ENCODE assay signal across 12 cellular contexts in the genomic region with DNA sequence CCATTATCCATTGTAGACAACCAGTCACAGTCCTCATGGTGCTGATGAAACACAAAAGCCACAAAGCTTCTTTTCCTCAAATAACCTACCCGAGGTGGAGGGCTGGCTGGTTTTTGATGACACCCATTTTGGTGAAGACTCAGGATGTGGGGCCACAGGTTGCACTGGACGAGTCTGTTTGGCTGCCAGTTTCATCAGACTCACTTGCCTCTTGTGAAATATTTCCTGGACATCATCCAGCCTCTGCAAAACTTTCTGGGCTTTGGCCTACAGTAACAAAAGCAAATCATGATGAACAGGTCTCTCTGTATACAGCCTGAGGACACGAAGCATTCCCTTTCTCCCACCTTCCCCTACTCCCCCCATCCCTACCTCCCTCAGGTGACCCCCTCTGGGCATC. TPM values are rescaled to one million over a fixed set of nuclear protein-coding genes. Genes with fewer than 3 reads are reported as not detected.
DNase-seq lines count a peak whose midpoint lies in the region; ATAC-seq, FAIRE-seq and TF ChIP-seq lines count a peak whose summit lies in the region.
"Had no signal": no experiment of that assay in that cellular context is flagged by ENCODE, and none has a peak within 500 bp of the region (broad histone marks: within the 10 kb centered on the region; RNA-seq: fewer than 3 reads in every experiment).

No MANE protein-coding gene starts in this region.

- POLR2A ChIA-PET in CD4-positive, alpha-beta memory T cell (lab: Charles Lee; ENCODE audit: partially characterized antibody): no interaction called here

- CTCF ChIA-PET in CD4-positive, alpha-beta memory T cell (lab: Charles Lee; ENCODE audit: partially characterized antibody): interaction anchor here (1.6 kb wide), 1 partner anchor 14 kb away, joined by 4 read pairs; no protein-coding TSS in a partner anchor

- H3K9ac ChIP-seq in astrocyte (ENCODE audit: low read length): no peak overlapping the region
- H3K9ac ChIP-seq in keratinocyte (ENCODE audit: control insufficient read depth, extremely low read depth, insufficient read depth, low read length): no peak overlapping the region
- H3K9ac ChIP-seq: SK-N-SH had no signal

- H3K4me1 Mint-ChIP-seq in astrocyte (ENCODE audit: low read depth, unreplicated experiment): peaks cover 25% of the 10 kb centered on the region
- H3K4me1 Mint-ChIP-seq in CD4-positive, alpha-beta memory T cell: peaks cover 0 to 1% (median 0%) of the 10 kb centered on the region in 4 donors
- H3K4me1 Mint-ChIP-seq: B cell, endodermal cell had no signal

- H3K79me2 ChIP-seq in astrocyte (ENCODE audit: insufficient read depth, low read length): no peaks in the 10 kb centered on the region
- H3K79me2 ChIP-seq in keratinocyte (ENCODE audit: control insufficient read depth, insufficient read depth, low read length): no peaks in the 10 kb centered on the region

- H3K27me3 Mint-ChIP-seq in astrocyte (ENCODE audit: low read depth, unreplicated experiment): no peaks in the 10 kb centered on the region
- no peaks in the 10 kb centered on the region for H3K27me3 Mint-ChIP-seq in CD4-positive, alpha-beta memory T cell
- H3K27me3 Mint-ChIP-seq: B cell had no signal

- no peak overlapping the region for H2AFZ ChIP-seq in astrocyte (ENCODE audit: low read depth, low read length)
- H2AFZ ChIP-seq in keratinocyte (ENCODE audit: control insufficient read depth, low read length): no peak overlapping the region

- TF ChIP-seq CTCF in heart right ventricle (IDR thresholded peaks at IDR 0.05) (no peak), astrocyte (IDR thresholded peaks at IDR 0.05; ENCODE audit: insufficient read depth, low read depth, low read length) (no peak), keratinocyte (optimal IDR thresholded peaks at IDR 0.05 in 1 of 3, IDR thresholded peaks at IDR 0.05 in 1 of 3, conservative IDR thresholded peaks at IDR 0.05 in 1 of 3; ENCODE audit: extremely low read depth in 1 of 3, insufficient read depth in 2 of 3, low read length in 3 of 3) (no peak), GM10266 (IDR thresholded peaks at IDR 0.05; ENCODE audit: control insufficient read depth, insufficient read depth, low read depth, missing control alignments) (no peak)

- H3K4me2 ChIP-seq in astrocyte (ENCODE audit: low read length) (no peak overlapping the region), keratinocyte (ENCODE audit: control insufficient read depth, extremely low read depth, insufficient read depth, low read depth, low read length) (peak overlapping the region; percentile 20)
- H3K4me2 ChIP-seq: SK-N-SH had no signal

- intact Hi-C loops in heart right ventricle (cut with DNase I): no loop called here
- intact Hi-C loops in cardiac septum (cut with DNase I): no loop called here
- intact Hi-C loops in CD4-positive, alpha-beta memory T cell (cut with micrococcal nuclease): no loop called here

- H3K36me3 ChIP-seq in heart right ventricle (no peaks in the 10 kb centered on the region), astrocyte (ENCODE audit: insufficient read depth, low read length) (no peaks in the 10 kb centered on the region), keratinocyte (ENCODE audit: control insufficient read depth in 2 of 2, extremely low read depth in 1 of 2, insufficient read depth in 2 of 2, low read length in 2 of 2) (peaks cover 0 to under 1% of the 10 kb centered on the region in 2 experiments)
- H3K36me3 ChIP-seq in CD4-positive, alpha-beta memory T cell (ENCODE audit: insufficient read depth, low read length): no peaks in the 10 kb centered on the region

- peak in 5 of 8 donors; percentile 25 to 76 (median 49) for ATAC-seq in heart right ventricle

- no peak overlapping the region for H3K27ac Mint-ChIP-seq in astrocyte (ENCODE audit: unreplicated experiment)
- peak overlapping the region in 1 of 7 donors; percentile 12 for H3K27ac Mint-ChIP-seq in CD4-positive, alpha-beta memory T cell
- H3K27ac Mint-ChIP-seq: B cell, endodermal cell had no signal

- H3K9me1 ChIP-seq in keratinocyte (ENCODE audit: control insufficient read depth, extremely low read depth, insufficient read depth, low read length): no peaks in the 10 kb centered on the region

- H3K27me3 ChIP-seq in heart right ventricle (no peaks in the 10 kb centered on the region), astrocyte (ENCODE audit: insufficient read depth, low read length) (no peaks in the 10 kb centered on the region), keratinocyte (ENCODE audit: control insufficient read depth, extremely low read depth, insufficient read depth, low read length) (no peaks in the 10 kb centered on the region)
- no peaks in the 10 kb centered on the region for H3K27me3 ChIP-seq in CD4-positive, alpha-beta memory T cell (ENCODE audit: insufficient read depth, low read length)

- H4K20me1 ChIP-seq in astrocyte (ENCODE audit: insufficient read depth, low read length) (no peaks in the 10 kb centered on the region), keratinocyte (ENCODE audit: control insufficient read depth, extremely low read depth, insufficient read depth, low read length) (no peaks in the 10 kb centered on the region)

- H3K27ac ChIP-seq in heart right ventricle (no peak overlapping the region), astrocyte (ENCODE audit: low read depth, low read length) (no peak overlapping the region), keratinocyte (ENCODE audit: control insufficient read depth, insufficient read depth, low read length) (peak overlapping the region; percentile 39)
- H3K27ac ChIP-seq in CD4-positive, alpha-beta memory T cell (ENCODE audit: low read depth, low read length): no peak overlapping the region

- dilution Hi-C loops in keratinocyte (cut with MboI; ENCODE audit: extremely low pct_ligation_motif_present, low sequenced_read_pairs): no loop called here

- H3K4me3 Mint-ChIP-seq in astrocyte (ENCODE audit: unreplicated experiment): no peak overlapping the region
- H3K4me3 Mint-ChIP-seq in CD4-positive, alpha-beta memory T cell: no peak overlapping the region
- H3K4me3 Mint-ChIP-seq: B cell, endodermal cell had no signal

- DNase-seq in heart right ventricle: no peak
- no peak for DNase-seq in cardiac septum (ENCODE audit: low spot score)
- peak; percentile 84 for DNase-seq in astrocyte (ENCODE audit: low read depth)
- DNase-seq in keratinocyte (ENCODE audit: low read depth, low spot score): no peak
- no peak for DNase-seq in COLO668 (lab: John Stamatoyannopoulos, UW; ENCODE audit: unreplicated experiment)
- no peak for DNase-seq in CD4-positive, alpha-beta memory T cell
- no peak for DNase-seq in stimulated activated naive CD4-positive, alpha-beta T cell (lab: John Stamatoyannopoulos, UW)
- DNase-seq in GM10266 (ENCODE audit: extremely low spot score): no peak
- DNase-seq: endodermal cell, NCI-H1092, SK-N-SH had no signal

- H3K9me3 Mint-ChIP-seq in astrocyte (ENCODE audit: unreplicated experiment): no peaks in the 10 kb centered on the region
- H3K9me3 Mint-ChIP-seq in CD4-positive, alpha-beta memory T cell: no peaks in the 10 kb centered on the region
- H3K9me3 Mint-ChIP-seq: endodermal cell had no signal

- H3K9me3 ChIP-seq in heart right ventricle (no peaks in the 10 kb centered on the region), astrocyte (ENCODE audit: insufficient read depth, low read depth, low read length) (no peaks in the 10 kb centered on the region), keratinocyte (ENCODE audit: control insufficient read depth, low read depth, low read length) (no peaks in the 10 kb centered on the region)
- H3K9me3 ChIP-seq in CD4-positive, alpha-beta memory T cell (ENCODE audit: control insufficient read depth in 1 of 2, low read length in 2 of 2): no peaks in the 10 kb centered on the region
- H3K9me3 ChIP-seq: SK-N-SH had no signal

- peaks cover 5% of the 10 kb centered on the region for H3K36me3 Mint-ChIP-seq in astrocyte (ENCODE audit: low read depth, unreplicated experiment)
- peaks cover 22 to 24% of the 10 kb centered on the region in 2 donors for H3K36me3 Mint-ChIP-seq in CD4-positive, alpha-beta memory T cell

- peaks cover 0 to 21% (median 2%) of the 10 kb centered on the region in 9 donors for H3K4me1 ChIP-seq in heart right ventricle
- H3K4me1 ChIP-seq in astrocyte (ENCODE audit: insufficient read depth, low read length): peaks cover 28% of the 10 kb centered on the region
- peaks cover 29% of the 10 kb centered on the region for H3K4me1 ChIP-seq in keratinocyte (ENCODE audit: control insufficient read depth, extremely low read depth, insufficient read depth, low read length)
- no peaks in the 10 kb centered on the region for H3K4me1 ChIP-seq in CD4-positive, alpha-beta memory T cell (ENCODE audit: insufficient read depth, low read length)

- H3K4me3 ChIP-seq in heart right ventricle (no peak overlapping the region), astrocyte (ENCODE audit: insufficient read depth, low read depth, low read length) (no peak overlapping the region), keratinocyte (ENCODE audit: control insufficient read depth in 2 of 3, extremely low read depth in 1 of 3, insufficient read depth in 2 of 3, low read depth in 1 of 3, low read length in 3 of 3) (no peak overlapping the region)
- H3K4me3 ChIP-seq in CD4-positive, alpha-beta memory T cell (ENCODE audit: low read length in 2 of 2): no peak overlapping the region

- 47 to 65% methylated on average over 3 of the region's 3 CpGs for WGBS in heart right ventricle, 2 donors

- FAIRE-seq in astrocyte (lab: Jason Lieb, UNC) (no peak), keratinocyte (lab: Jason Lieb, UNC) (peak; percentile 94)

RNA-seq across cellular contexts. Expression of a gene that starts 42.2 kb away (rescaled TPM):
- total RNA-seq in heart right ventricle: 1 to 10 TPM; 2.0 to 9.0 (median 5.8) TPM
- 1 to 10 TPM; 1.7 to 2.2 TPM for polyA plus RNA-seq in heart right ventricle
- 3.2 TPM for total RNA-seq in cardiac septum
- 15.1 and 15.8 TPM in 2 replicates for total RNA-seq in astrocyte
- 39.7 to 66.6 TPM (median 42.0 TPM) in 3 replicates for polyA plus RNA-seq in keratinocyte
- polyA plus RNA-seq in keratinocyte (2011; ENCODE audit: low read depth): 46.3 TPM
- 17.6 and 39.0 TPM in 2 replicates for polyA plus RNA-seq in keratinocyte (2011; cell fraction: cytosol; rRNA removed)
- polyA plus RNA-seq in keratinocyte (2011; cell fraction: nucleus; rRNA removed): 36.0 and 52.1 TPM in 2 replicates
- polyA plus RNA-seq in keratinocyte (2012; ENCODE audit: low replicate concordance): 35.0 and 44.0 TPM in 2 replicates
- 19.5 to 104 TPM (median 62.1 TPM) in 3 replicates for polyA minus RNA-seq in keratinocyte
- polyA minus RNA-seq in keratinocyte (2011; cell fraction: cytosol; rRNA and poly(A)+ RNA removed): 31.1 TPM
- 55.0 and 105 TPM in 2 replicates for polyA minus RNA-seq in keratinocyte (2011; cell fraction: nucleus; rRNA and poly(A)+ RNA removed)
- total RNA-seq in CD4-positive, alpha-beta memory T cell: under 1 TPM; 0.25 to 0.41 TPM
- polyA plus RNA-seq in CD4-positive, alpha-beta memory T cell: under 1 TPM; 0.08 to 0.53 TPM
